2 cellular contexts compared by ENCODE assay signal in genomic region chr14:24351517-24351916, GRCh38.
TF ChIP-seq lines count a peak whose summit lies in the region.

No MANE protein-coding gene starts in this region.

TF ChIP-seq in GM23338, 12 proteins besides CTCF, POLR2A, EP300 and RAD21:
- no peak for TF ChIP-seq ZNF331 (CRISPR knock-in tag; IDR thresholded peaks at IDR 0.05; ENCODE audit: low read depth)
- TF ChIP-seq ZNF114 (CRISPR knock-in tag; IDR thresholded peaks at IDR 0.05), result no peak
- TF ChIP-seq NANOG (IDR thresholded peaks at IDR 0.05; ENCODE audit: borderline replicate concordance), result no peak
- TF ChIP-seq POLR2AphosphoS5 (IDR thresholded peaks at IDR 0.05; ENCODE audit: low read depth), result no peak
- TF ChIP-seq EZH2phosphoT487 (IDR thresholded peaks at IDR 0.05; ENCODE audit: unreplicated experiment), result no peak
- TF ChIP-seq JUNB (IDR thresholded peaks at IDR 0.05; ENCODE audit: unreplicated experiment), result no peak
- no peak for TF ChIP-seq REST (IDR thresholded peaks at IDR 0.05; ENCODE audit: unreplicated experiment)
- no peak for TF ChIP-seq EZH2 (IDR thresholded peaks at IDR 0.05; ENCODE audit: low read depth, unreplicated experiment)
- TF ChIP-seq ZNF462 (CRISPR knock-in tag; IDR thresholded peaks at IDR 0.05), result no peak
- TF ChIP-seq CREB1 (CRISPR knock-in tag; IDR thresholded peaks at IDR 0.05; ENCODE audit: low read depth), result no peak
- TF ChIP-seq ETS1 (IDR thresholded peaks at IDR 0.05), result no peak
- no peak for TF ChIP-seq STAT1 (IDR thresholded peaks at IDR 0.05; ENCODE audit: unreplicated experiment)

TF ChIP-seq in endothelial cell of umbilical vein, 7 proteins besides CTCF, POLR2A, EP300 and RAD21:
- no peak for TF ChIP-seq POLR2AphosphoS5 (IDR thresholded peaks at IDR 0.05; ENCODE audit: insufficient read depth, low read depth, low read length)
